Comparison of ENCODE assay signal across 8 cellular contexts in genomic region chr2:42360493-42360889, GRCh38. TPM values are rescaled to one million over a fixed set of nuclear protein-coding genes. Genes with fewer than 3 reads are reported as not detected.
DNase-seq lines count a peak whose midpoint lies in the region; ATAC-seq and TF ChIP-seq lines count a peak whose summit lies in the region.

No MANE protein-coding gene starts in this region.

- BruUV-seq in PC-9 (replicated peaks; lab: Mats Ljungman, UMichigan) = no TSS peak

- H4K20me1 ChIP-seq in PC-9 (ENCODE audit: insufficient read depth) = 0 out of 2 replicates have a peak, but pooled peaks cover 4% of the 10 kb centered on the region

- in situ Hi-C loops in GM13976 (cut with MboI; ENCODE audit: low sequenced_read_pairs, unreplicated experiment) = loop anchor here (25.0 kb wide), 1 partner anchor 498 kb away; no protein-coding TSS in a partner anchor

- no peaks in the 10 kb centered on the region for H3K9me2 ChIP-seq in PC-9 (ENCODE audit: insufficient read depth)

- H3K4me1 Mint-ChIP-seq in CD4-positive, alpha-beta memory T cell = peaks cover 39 to 58% (median 50%) of the 10 kb centered on the region in 4 donors

- peak overlapping the region; percentile 93 for H3K27ac ChIP-seq in CD4-positive, alpha-beta memory T cell (ENCODE audit: low read depth, low read length)
- peak overlapping the region; percentile 75 for H3K27ac ChIP-seq in PC-9

- H3K4me3 Mint-ChIP-seq in CD4-positive, alpha-beta memory T cell = peak overlapping the region; percentile 89 to 97 (median 94)

- H3K27me3 ChIP-seq in CD4-positive, alpha-beta memory T cell (ENCODE audit: insufficient read depth, low read length) = no peaks in the 10 kb centered on the region
- H3K27me3 ChIP-seq in PC-9 (ENCODE audit: insufficient read depth, low read depth) (no peaks in the 10 kb centered on the region), neuron (ENCODE audit: insufficient read depth, low read length) (peaks cover 6% of the 10 kb centered on the region)

- H2AFZ ChIP-seq in PC-9 (peak overlapping the region; percentile 80), neuron (ENCODE audit: low read depth, low read length) (peak overlapping the region; percentile 53)

- H3F3A ChIP-seq in PC-9 (ENCODE audit: insufficient read depth, low read depth) = peaks cover 5% of the 10 kb centered on the region; the same call in 1 of the 2 replicates

- H3K79me2 ChIP-seq in PC-9 (ENCODE audit: low read depth) = peaks cover 55% of the 10 kb centered on the region

- intact Hi-C loops in CD4-positive, alpha-beta memory T cell (cut with micrococcal nuclease) = loop anchor here (2.0 to 5.0 kb wide), 5 partner anchors 34 to 1807 kb away; partner anchors contain the start of genes KCNG3 and PPM1B
- intact Hi-C loops in PC-9 (cut with micrococcal nuclease; ENCODE audit: unreplicated experiment) = loop anchor here (5.0 kb wide), 1 partner anchor 452 kb away; no protein-coding TSS in a partner anchor

- H3K4me1 ChIP-seq in CD4-positive, alpha-beta memory T cell (ENCODE audit: insufficient read depth, low read length) = peaks cover 51% of the 10 kb centered on the region
- H3K4me1 ChIP-seq in PC-9 (replicated peaks; ENCODE audit: insufficient read depth) (peaks cover 26% of the 10 kb centered on the region), neuron (ENCODE audit: insufficient read depth, low read length) (peaks cover 19% of the 10 kb centered on the region)

- POLR2A ChIA-PET in CD4-positive, alpha-beta memory T cell (lab: Charles Lee; ENCODE audit: partially characterized antibody) = interaction anchor here (0.6 to 3.0 kb wide), 16 partner anchors 8 to 1235 kb away, joined by 3 to 12 read pairs (median 4); partner anchors contain the start of gene THADA
- POLR2A ChIA-PET in PC-9 (lab: Charles Lee; ENCODE audit: unreplicated experiment) = interaction anchor here (0.6 to 0.7 kb wide), 2 partner anchors 307 to 450 kb away, joined by 4 to 7 read pairs; no protein-coding TSS in a partner anchor

- peaks cover 5 to 12% of the 10 kb centered on the region in 2 donors for H3K36me3 Mint-ChIP-seq in CD4-positive, alpha-beta memory T cell

- no peak for TF ChIP-seq CTCF in PC-9 (conservative IDR thresholded peaks at IDR 0.05)
- TF ChIP-seq CTCF in epithelial cell of esophagus (IDR thresholded peaks at IDR 0.05; ENCODE audit: insufficient read depth, low read depth, low read length, missing control alignments) = no peak
- no peak for TF ChIP-seq CTCF in GM13976 (IDR thresholded peaks at IDR 0.05; ENCODE audit: borderline replicate concordance, control extremely low read depth, extremely low read depth, insufficient read depth, missing control alignments)

- H3K27ac Mint-ChIP-seq in CD4-positive, alpha-beta memory T cell = peak overlapping the region; percentile 96 to 100 (median 98)

- no peaks in the 10 kb centered on the region for H3K27me3 Mint-ChIP-seq in CD4-positive, alpha-beta memory T cell

- ATAC-seq in HG03097 (IDR thresholded peaks at IDR 0.05; ENCODE audit: low FRiP score, unreplicated experiment) = no peak

- CTCF ChIA-PET in CD4-positive, alpha-beta memory T cell (lab: Charles Lee; ENCODE audit: partially characterized antibody) = interaction anchor here (1.2 to 2.7 kb wide), 3 partner anchors 164 to 519 kb away, joined by 3 to 8 read pairs (median 4); no protein-coding TSS in a partner anchor
- CTCF ChIA-PET in PC-9 (lab: Charles Lee) = interaction anchor here (0.6 to 0.7 kb wide), 2 partner anchors 141 to 312 kb away, joined by 7 to 8 read pairs; no protein-coding TSS in a partner anchor

- no peaks in the 10 kb centered on the region for H3K36me3 ChIP-seq in CD4-positive, alpha-beta memory T cell (ENCODE audit: insufficient read depth, low read length)
- H3K36me3 ChIP-seq in PC-9 (ENCODE audit: low read depth) = no peaks in the 10 kb centered on the region
- H3K36me3 ChIP-seq in neuron (ENCODE audit: insufficient read depth, low read length) = peaks cover 2% of the 10 kb centered on the region

- H3K4me3 ChIP-seq in CD4-positive, alpha-beta memory T cell (ENCODE audit: low read length in 2 of 2) = peak overlapping the region; percentile 84 to 97
- H3K4me3 ChIP-seq in PC-9 (peak overlapping the region; percentile 89), epithelial cell of esophagus (ENCODE audit: low read length) (peak overlapping the region; percentile 99), neuron (ENCODE audit: low read length) (peak overlapping the region; percentile 82)

- H3K9me3 Mint-ChIP-seq in CD4-positive, alpha-beta memory T cell = no peaks in the 10 kb centered on the region

- peak overlapping the region; percentile 98 for H3K4me2 ChIP-seq in PC-9

- no peak for DNase-seq in CD4-positive, alpha-beta memory T cell
- DNase-seq in PC-9 = no peak
- no peak for DNase-seq in epithelial cell of esophagus (ENCODE audit: low read depth)
- no peak for DNase-seq in GM13976 (ENCODE audit: low spot score)
- DNase-seq in COLO829 (ENCODE audit: low spot score) = no peak
- DNase-seq in NCI-H2196 treated with DMSO at 0.1 percent for 48 hours (lab: John Stamatoyannopoulos, UW; ENCODE audit: unreplicated experiment) = no peak

- H3K9me3 ChIP-seq in CD4-positive, alpha-beta memory T cell (ENCODE audit: control insufficient read depth in 1 of 2, low read length in 2 of 2) = no peaks in the 10 kb centered on the region
- H3K9me3 ChIP-seq in PC-9 (ENCODE audit: insufficient read depth, low read depth) (no peaks in the 10 kb centered on the region), neuron (ENCODE audit: low read length) (no peaks in the 10 kb centered on the region)

RNA-seq across cellular contexts. Expression of gene COX7A2L, which starts 0.5 kb away (rescaled TPM):
- 10 to 100 TPM; 77.2 to 77.7 TPM for total RNA-seq in CD4-positive, alpha-beta memory T cell
- 100 to 1,000 TPM; 170 to 267 TPM for polyA plus RNA-seq in CD4-positive, alpha-beta memory T cell
- 141 and 144 TPM in 2 replicates for total RNA-seq in PC-9 (2021)
